ENCODE assay signal across 20 cellular contexts in the genomic region with DNA sequence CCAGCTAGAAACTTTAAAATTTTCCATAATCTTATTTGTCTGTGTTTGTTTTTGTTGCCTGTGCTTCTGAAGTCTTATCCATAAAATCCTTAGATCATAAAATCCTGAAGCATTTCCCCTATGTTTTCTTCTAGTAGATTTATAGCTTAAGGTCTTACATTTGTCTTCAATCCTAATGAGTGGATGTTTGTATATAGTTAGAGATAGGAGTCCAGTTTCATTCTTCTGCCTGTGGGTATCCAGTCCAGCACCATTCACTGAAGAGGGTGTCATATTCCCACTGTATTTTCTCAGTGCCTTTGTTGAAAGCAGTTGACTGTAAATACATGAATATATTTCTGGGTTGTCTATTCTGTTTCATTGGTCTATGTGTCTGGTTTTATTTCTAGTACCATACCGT. TPM values are rescaled to one million over a fixed set of nuclear protein-coding genes. Genes with fewer than 3 reads are reported as not detected.
A peak's percentile ranks its signal among the peaks of the same experiment; 100 is the strongest.
DNase-seq lines count a peak whose midpoint lies in the region; ATAC-seq lines count a peak whose summit lies in the region.
"Had no signal": no experiment of that assay in that cellular context is flagged by ENCODE, and none has a peak within 500 bp of the region (broad histone marks: within the 10 kb centered on the region; RNA-seq: fewer than 3 reads in every experiment).

No MANE protein-coding gene starts in this region.

- DNase-seq in NCI-H510A treated with DMSO at 0.1 percent for 48 hours (lab: John Stamatoyannopoulos, UW) (peak; percentile 15), NCI-H510A (lab: John Stamatoyannopoulos, UW) (no peak), NCI-H2029 (lab: John Stamatoyannopoulos, UW) (peak; percentile 49), NCI-H69 (lab: John Stamatoyannopoulos, UW) (peak; percentile 4), NCI-H2196 treated with DMSO at 0.1 percent for 48 hours (lab: John Stamatoyannopoulos, UW; ENCODE audit: unreplicated experiment) (no peak)
- DNase-seq in stimulated activated CD4-positive, alpha-beta T cell treated with anti-CD3 and anti-CD28 coated beads, Interleukin-4, amount 100 ng/mL, for 1 hour, result no peak
- DNase-seq: ACHN; BE2C; C1 segment of cervical spinal cord; CD4-positive, CD25-positive, alpha-beta regulatory T cell; CD8-positive, alpha-beta memory T cell; COR-L47; DMS 273 treated with DMSO at 0.1 percent for 48 hours; DMS79; GDM1; GOT3; H7 had no signal

- no peak for ATAC-seq in esophagus mucosa
- ATAC-seq: HCT116 had no signal

RNA-seq across cellular contexts. Expression of a gene that starts 44.8 kb away (rescaled TPM):
- total RNA-seq in esophagus mucosa, result not detected
- total RNA-seq: CD4-positive, CD25-positive, alpha-beta regulatory T cell; CD8-positive, alpha-beta memory T cell; HT1080 had no signal

Comparison
In these comparisons a context has a peak if more than half of its experiments do, and no peak if none do; other contexts are left out.
1. DNase-seq: peak in NCI-H510A treated with DMSO at 0.1 percent for 48 hours (single experiment), NCI-H2029 (single experiment) and NCI-H69 (single experiment); none in NCI-H510A (single experiment), NCI-H2196 treated with DMSO at 0.1 percent for 48 hours (single experiment) and stimulated activated CD4-positive, alpha-beta T cell treated with anti-CD3 and anti-CD28 coated beads, Interleukin-4, amount 100 ng/mL, for 1 hour (single experiment).